In genomic region chr5:179814090-179814489, GRCh38 we compare ENCODE assay signal across 24 cellular contexts.
"Had no signal": no experiment of that assay in that cellular context is flagged by ENCODE, and none has a peak within 500 bp of the region (broad histone marks: within the 10 kb centered on the region; RNA-seq: fewer than 3 reads in every experiment).

No MANE protein-coding gene starts in this region.

- H3K9me3 Mint-ChIP-seq: naive thymus-derived CD4-positive, alpha-beta T cell; nephron progenitor cell had no signal

- H3K4me3 ChIP-seq: dorsolateral prefrontal cortex, esophagus muscularis mucosa, gastrocnemius medialis, heart right ventricle, ovary, right atrium auricular region, stomach, thoracic aorta, transverse colon had no signal

- FAIRE-seq: endometrium, islet of Langerhans, small intestine had no signal

- ATAC-seq: gastrocnemius medialis; heart right ventricle; naive thymus-derived CD4-positive, alpha-beta T cell had no signal

- DNase-seq: cortex of kidney; dorsolateral prefrontal cortex; effector CD8-positive, alpha-beta T cell; gastrocnemius medialis; heart right ventricle; hypothalamus; kidney glomerular epithelial cell; mammary epithelial cell; naive thymus-derived CD4-positive, alpha-beta T cell; nephron progenitor cell; ovary; small intestine; stimulated activated CD4-positive, alpha-beta T cell treated with anti-CD3 and anti-CD28 coated beads, Interleukin-12 subunit alpha, Interleukin-12 subunit beta, amount 100 ng/mL, for 4 hours; stimulated activated naive CD4-positive, alpha-beta T cell; stomach; substantia nigra; transverse colon had no signal

- H3K27ac ChIP-seq: epithelial cell of prostate, esophagus muscularis mucosa, gastrocnemius medialis, heart right ventricle, neutrophil, ovary, right atrium auricular region, stomach, thoracic aorta, transverse colon had no signal

- H3K36me3 ChIP-seq: gastrocnemius medialis, ovary, right atrium auricular region, thoracic aorta, transverse colon had no signal

- H3K9me3 ChIP-seq: esophagus muscularis mucosa, gastrocnemius medialis, heart right ventricle, neutrophil, ovary, right atrium auricular region, stomach, thoracic aorta, transverse colon had no signal

- H3K27me3 ChIP-seq: dorsolateral prefrontal cortex, esophagus muscularis mucosa, gastrocnemius medialis, heart right ventricle, ovary, right atrium auricular region, stomach, transverse colon had no signal

- H3K27ac Mint-ChIP-seq: nephron progenitor cell had no signal

- H3K4me3 Mint-ChIP-seq: nephron progenitor cell had no signal
